Comparison of ENCODE assay signal across 1 cellular context in genomic region chr18:13433685-13434084, GRCh38.
TF ChIP-seq lines count a peak whose summit lies in the region.

No MANE protein-coding gene starts in this region.

TF ChIP-seq in liver, 16 proteins besides CTCF, POLR2A, EP300 and RAD21 (continued from another document):
- no peak for TF ChIP-seq ATF3 (IDR thresholded peaks at IDR 0.05)
- TF ChIP-seq, protein P1, sequence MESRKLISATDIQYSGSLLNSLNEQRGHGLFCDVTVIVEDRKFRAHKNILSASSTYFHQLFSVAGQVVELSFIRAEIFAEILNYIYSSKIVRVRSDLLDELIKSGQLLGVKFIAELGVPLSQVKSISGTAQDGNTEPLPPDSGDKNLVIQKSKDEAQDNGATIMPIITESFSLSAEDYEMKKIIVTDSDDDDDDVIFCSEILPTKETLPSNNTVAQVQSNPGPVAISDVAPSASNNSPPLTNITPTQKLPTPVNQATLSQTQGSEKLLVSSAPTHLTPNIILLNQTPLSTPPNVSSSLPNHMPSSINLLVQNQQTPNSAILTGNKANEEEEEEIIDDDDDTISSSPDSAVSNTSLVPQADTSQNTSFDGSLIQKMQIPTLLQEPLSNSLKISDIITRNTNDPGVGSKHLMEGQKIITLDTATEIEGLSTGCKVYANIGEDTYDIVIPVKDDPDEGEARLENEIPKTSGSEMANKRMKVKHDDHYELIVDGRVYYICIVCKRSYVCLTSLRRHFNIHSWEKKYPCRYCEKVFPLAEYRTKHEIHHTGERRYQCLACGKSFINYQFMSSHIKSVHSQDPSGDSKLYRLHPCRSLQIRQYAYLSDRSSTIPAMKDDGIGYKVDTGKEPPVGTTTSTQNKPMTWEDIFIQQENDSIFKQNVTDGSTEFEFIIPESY (IDR thresholded peaks at IDR 0.05), result no peak
- no peak for TF ChIP-seq NR2F2 (IDR thresholded peaks at IDR 0.05)
- no peak for TF ChIP-seq HNF4A (conservative IDR thresholded peaks at IDR 0.05)
- no peak for TF ChIP-seq YY1 (IDR thresholded peaks at IDR 0.05)
- TF ChIP-seq TAF1 (conservative IDR thresholded peaks at IDR 0.05), result no peak
- TF ChIP-seq, protein P2, sequence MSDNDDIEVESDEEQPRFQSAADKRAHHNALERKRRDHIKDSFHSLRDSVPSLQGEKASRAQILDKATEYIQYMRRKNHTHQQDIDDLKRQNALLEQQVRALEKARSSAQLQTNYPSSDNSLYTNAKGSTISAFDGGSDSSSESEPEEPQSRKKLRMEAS (IDR thresholded peaks at IDR 0.05), result no peak
- TF ChIP-seq JUND (IDR thresholded peaks at IDR 0.05), result no peak
- TF ChIP-seq FOXA1 (IDR thresholded peaks at IDR 0.05), result no peak
- TF ChIP-seq HNF4G (IDR thresholded peaks at IDR 0.05), result no peak
- no peak for TF ChIP-seq FOXA2 (IDR thresholded peaks at IDR 0.05)
- TF ChIP-seq GABPA (IDR thresholded peaks at IDR 0.05 in 1 of 2, conservative IDR thresholded peaks at IDR 0.05 in 1 of 2), result no peak
- no peak for TF ChIP-seq SP1 (IDR thresholded peaks at IDR 0.05)
TF ChIP-seq in liver: peak in this region for 0.
